ENCODE assay signal across 1 cellular context in genomic region chr14:25049127-25049558, GRCh38.
TF ChIP-seq lines count a peak whose summit lies in the region.

No MANE protein-coding gene starts in this region.

TF ChIP-seq in GM23338, 12 proteins besides CTCF, POLR2A, EP300 and RAD21 (continued from another document):
- TF ChIP-seq, protein P1, sequence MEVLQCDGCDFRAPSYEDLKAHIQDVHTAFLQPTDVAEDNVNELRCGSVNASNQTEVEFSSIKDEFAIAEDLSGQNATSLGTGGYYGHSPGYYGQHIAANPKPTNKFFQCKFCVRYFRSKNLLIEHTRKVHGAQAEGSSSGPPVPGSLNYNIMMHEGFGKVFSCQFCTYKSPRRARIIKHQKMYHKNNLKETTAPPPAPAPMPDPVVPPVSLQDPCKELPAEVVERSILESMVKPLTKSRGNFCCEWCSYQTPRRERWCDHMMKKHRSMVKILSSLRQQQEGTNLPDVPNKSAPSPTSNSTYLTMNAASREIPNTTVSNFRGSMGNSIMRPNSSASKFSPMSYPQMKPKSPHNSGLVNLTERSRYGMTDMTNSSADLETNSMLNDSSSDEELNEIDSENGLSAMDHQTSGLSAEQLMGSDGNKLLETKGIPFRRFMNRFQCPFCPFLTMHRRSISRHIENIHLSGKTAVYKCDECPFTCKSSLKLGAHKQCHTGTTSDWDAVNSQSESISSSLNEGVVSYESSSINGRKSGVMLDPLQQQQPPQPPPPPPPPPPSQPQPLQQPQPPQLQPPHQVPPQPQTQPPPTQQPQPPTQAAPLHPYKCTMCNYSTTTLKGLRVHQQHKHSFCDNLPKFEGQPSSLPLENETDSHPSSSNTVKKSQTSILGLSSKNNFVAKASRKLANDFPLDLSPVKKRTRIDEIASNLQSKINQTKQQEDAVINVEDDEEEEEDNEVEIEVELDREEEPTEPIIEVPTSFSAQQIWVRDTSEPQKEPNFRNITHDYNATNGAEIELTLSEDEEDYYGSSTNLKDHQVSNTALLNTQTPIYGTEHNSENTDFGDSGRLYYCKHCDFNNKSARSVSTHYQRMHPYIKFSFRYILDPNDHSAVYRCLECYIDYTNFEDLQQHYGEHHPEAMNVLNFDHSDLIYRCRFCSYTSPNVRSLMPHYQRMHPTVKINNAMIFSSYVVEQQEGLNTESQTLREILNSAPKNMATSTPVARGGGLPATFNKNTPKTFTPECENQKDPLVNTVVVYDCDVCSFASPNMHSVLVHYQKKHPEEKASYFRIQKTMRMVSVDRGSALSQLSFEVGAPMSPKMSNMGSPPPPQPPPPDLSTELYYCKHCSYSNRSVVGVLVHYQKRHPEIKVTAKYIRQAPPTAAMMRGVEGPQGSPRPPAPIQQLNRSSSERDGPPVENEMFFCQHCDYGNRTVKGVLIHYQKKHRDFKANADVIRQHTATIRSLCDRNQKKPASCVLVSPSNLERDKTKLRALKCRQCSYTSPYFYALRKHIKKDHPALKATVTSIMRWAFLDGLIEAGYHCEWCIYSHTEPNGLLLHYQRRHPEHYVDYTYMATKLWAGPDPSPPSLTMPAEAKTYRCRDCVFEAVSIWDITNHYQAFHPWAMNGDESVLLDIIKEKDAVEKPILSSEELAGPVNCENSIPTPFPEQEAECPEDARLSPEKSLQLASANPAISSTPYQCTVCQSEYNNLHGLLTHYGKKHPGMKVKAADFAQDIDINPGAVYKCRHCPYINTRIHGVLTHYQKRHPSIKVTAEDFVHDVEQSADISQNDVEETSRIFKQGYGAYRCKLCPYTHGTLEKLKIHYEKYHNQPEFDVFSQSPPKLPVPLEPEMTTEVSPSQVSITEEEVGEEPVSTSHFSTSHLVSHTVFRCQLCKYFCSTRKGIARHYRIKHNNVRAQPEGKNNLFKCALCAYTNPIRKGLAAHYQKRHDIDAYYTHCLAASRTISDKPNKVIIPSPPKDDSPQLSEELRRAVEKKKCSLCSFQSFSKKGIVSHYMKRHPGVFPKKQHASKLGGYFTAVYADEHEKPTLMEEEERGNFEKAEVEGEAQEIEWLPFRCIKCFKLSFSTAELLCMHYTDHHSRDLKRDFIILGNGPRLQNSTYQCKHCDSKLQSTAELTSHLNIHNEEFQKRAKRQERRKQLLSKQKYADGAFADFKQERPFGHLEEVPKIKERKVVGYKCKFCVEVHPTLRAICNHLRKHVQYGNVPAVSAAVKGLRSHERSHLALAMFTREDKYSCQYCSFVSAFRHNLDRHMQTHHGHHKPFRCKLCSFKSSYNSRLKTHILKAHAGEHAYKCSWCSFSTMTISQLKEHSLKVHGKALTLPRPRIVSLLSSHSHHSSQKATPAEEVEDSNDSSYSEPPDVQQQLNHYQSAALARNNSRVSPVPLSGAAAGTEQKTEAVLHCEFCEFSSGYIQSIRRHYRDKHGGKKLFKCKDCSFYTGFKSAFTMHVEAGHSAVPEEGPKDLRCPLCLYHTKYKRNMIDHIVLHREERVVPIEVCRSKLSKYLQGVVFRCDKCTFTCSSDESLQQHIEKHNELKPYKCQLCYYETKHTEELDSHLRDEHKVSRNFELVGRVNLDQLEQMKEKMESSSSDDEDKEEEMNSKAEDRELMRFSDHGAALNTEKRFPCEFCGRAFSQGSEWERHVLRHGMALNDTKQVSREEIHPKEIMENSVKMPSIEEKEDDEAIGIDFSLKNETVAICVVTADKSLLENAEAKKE (CRISPR knock-in tag; IDR thresholded peaks at IDR 0.05): no peak
- no peak for TF ChIP-seq CREB1 (CRISPR knock-in tag; IDR thresholded peaks at IDR 0.05; ENCODE audit: low read depth)
- no peak for TF ChIP-seq NANOG (IDR thresholded peaks at IDR 0.05; ENCODE audit: borderline replicate concordance)
- TF ChIP-seq EZH2 (IDR thresholded peaks at IDR 0.05; ENCODE audit: low read depth, unreplicated experiment): no peak
- no peak for TF ChIP-seq EZH2phosphoT487 (IDR thresholded peaks at IDR 0.05; ENCODE audit: unreplicated experiment)
- no peak for TF ChIP-seq JUNB (IDR thresholded peaks at IDR 0.05; ENCODE audit: unreplicated experiment)
- no peak for TF ChIP-seq STAT1 (IDR thresholded peaks at IDR 0.05; ENCODE audit: unreplicated experiment)
